In the genomic region with DNA sequence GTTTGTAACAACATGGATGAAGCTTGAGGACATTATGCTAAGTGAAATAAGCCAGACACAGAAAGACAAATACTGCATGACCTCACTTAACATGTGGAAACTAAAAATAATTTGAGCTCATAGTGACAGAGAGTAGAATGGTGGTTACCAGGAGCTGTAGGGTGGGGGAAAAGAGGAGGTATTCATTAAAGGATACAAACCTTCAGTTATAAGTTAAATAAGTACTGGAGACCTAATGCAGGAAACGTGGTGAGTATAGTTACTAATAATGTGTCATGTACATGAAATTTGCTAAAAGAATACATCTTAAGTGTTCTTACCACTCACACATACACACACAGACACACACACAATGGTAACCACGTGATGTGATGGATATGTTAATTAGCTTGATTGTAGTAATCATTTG, we compare ENCODE assay signal across 22 cellular contexts.
DNase-seq lines count a peak whose midpoint lies in the region; ATAC-seq and TF ChIP-seq lines count a peak whose summit lies in the region.
"Had no signal": no experiment of that assay in that cellular context is flagged by ENCODE, and none has a peak within 500 bp of the region (broad histone marks: within the 10 kb centered on the region; RNA-seq: fewer than 3 reads in every experiment).

No MANE protein-coding gene starts in this region.

- peaks cover 6% of the 10 kb centered on the region for H3K27me3 Mint-ChIP-seq in activated T-cell treated with anti-CD3 and anti-CD28 coated beads, Interleukin-2, amount 50 U/mL, for 4 hours (ENCODE audit: low read depth)
- H3K27me3 Mint-ChIP-seq in activated naive CD4-positive, alpha-beta T cell treated with anti-CD3 and anti-CD28 coated beads, Interleukin-2, amount 10 ng/mL, durations not matched to agents 7 days and 5 days = peaks cover 3% of the 10 kb centered on the region

- H3K4me1 Mint-ChIP-seq in activated T-cell treated with anti-CD3 and anti-CD28 coated beads, Interleukin-2, amount 50 U/mL, for 4 hours (ENCODE audit: low read depth) = no peaks in the 10 kb centered on the region
- H3K4me1 Mint-ChIP-seq in activated naive CD4-positive, alpha-beta T cell treated with anti-CD3 and anti-CD28 coated beads, Interleukin-2, amount 10 ng/mL, durations not matched to agents 7 days and 5 days = no peaks in the 10 kb centered on the region
- H3K4me1 Mint-ChIP-seq: activated CD4-positive, alpha-beta T cell treated with anti-CD3 and anti-CD28 coated beads, Interleukin-2, amount 10 ng/mL, durations not matched to agents 24 days and 14 days; H9 had no signal

- intact Hi-C loops in colonic mucosa (cut with DNase I) = no loop called here

- no peak overlapping the region for H3K9ac ChIP-seq in fibroblast of lung (ENCODE audit: insufficient read depth, low read length)
- no peak overlapping the region for H3K9ac ChIP-seq in colonic mucosa (ENCODE audit: low read depth in 2 of 2, low read length in 2 of 2)

- no peak overlapping the region for H3K4me3 Mint-ChIP-seq in activated T-cell treated with anti-CD3 and anti-CD28 coated beads, Interleukin-2, amount 50 U/mL, for 4 hours
- no peak overlapping the region for H3K4me3 Mint-ChIP-seq in activated naive CD4-positive, alpha-beta T cell treated with anti-CD3 and anti-CD28 coated beads, Interleukin-2, amount 10 ng/mL, durations not matched to agents 7 days and 5 days
- H3K4me3 Mint-ChIP-seq: activated CD4-positive, alpha-beta T cell treated with anti-CD3 and anti-CD28 coated beads, Interleukin-2, amount 10 ng/mL, durations not matched to agents 24 days and 14 days; activated T-cell treated with anti-CD3 and anti-CD28 coated beads, Interleukin-2, amount 50 U/mL, for 72 hours; H9 had no signal

- DNase-seq in EL (peak; percentile 69), SJSA1 (ENCODE audit: low read depth in 1 of 2, low spot score in 2 of 2) (peak in 1 of 2 experiments; percentile 50), fibroblast of lung (ENCODE audit: low read depth in 2 of 2) (peak; percentile 66 to 83), osteoblast (ENCODE audit: insufficient read length, low spot score, missing footprints) (no peak), colonic mucosa (no peak)
- DNase-seq in activated T-cell treated with anti-CD3 and anti-CD28 coated beads, Interleukin-2, amount 50 U/mL, for 4 hours = no peak
- DNase-seq in activated naive CD4-positive, alpha-beta T cell treated with anti-CD3 and anti-CD28 coated beads, Interleukin-2, amount 10 ng/mL, durations not matched to agents 7 days and 5 days = no peak
- DNase-seq: activated CD4-positive, alpha-beta T cell treated with anti-CD3 and anti-CD28 coated beads, Interleukin-2, amount 10 ng/mL, durations not matched to agents 24 days and 14 days; activated T-cell treated with anti-CD3 and anti-CD28 coated beads, Interleukin-2, amount 50 U/mL, for 72 hours; adrenal gland; DMS79; dorsolateral prefrontal cortex; H9; mucosa of descending colon; NCI-H187; NCI-H526 treated with DMSO at 0.1 percent for 48 hours; pancreas; Peyer's patch; stimulated activated CD4-positive, alpha-beta T cell treated with anti-CD3 and anti-CD28 coated beads, Interleukin-15, amount 100 ng/mL, for 24 hours; T1000 had no signal

- CTCF ChIA-PET in activated naive CD4-positive, alpha-beta T cell treated with anti-CD3 and anti-CD28 coated beads, Interleukin-2, amount 10 ng/mL, durations not matched to agents 7 days and 5 days (lab: Charles Lee) = interaction anchor here (0.6 kb wide), 1 partner anchor 257 kb away, joined by 3 read pairs; no protein-coding TSS in a partner anchor

- ATAC-seq in activated T-cell treated with anti-CD3 and anti-CD28 coated beads, Interleukin-2, amount 50 U/mL, for 4 hours = no peak
- no peak for ATAC-seq in GM21360 (IDR thresholded peaks at IDR 0.05; ENCODE audit: unreplicated experiment)
- ATAC-seq: activated T-cell treated with anti-CD3 and anti-CD28 coated beads, Interleukin-2, amount 50 U/mL, for 72 hours had no signal

- H3K4me1 ChIP-seq in SJSA1 (replicated peaks) (peaks cover 11% of the 10 kb centered on the region), fibroblast of lung (ENCODE audit: control insufficient read depth, extremely low read depth, insufficient read depth, low read length) (peaks cover 4% of the 10 kb centered on the region), osteoblast (ENCODE audit: insufficient read depth, low read length) (peaks cover 17% of the 10 kb centered on the region), colonic mucosa (no peaks in the 10 kb centered on the region)
- H3K4me1 ChIP-seq: adrenal gland, pancreas, Peyer's patch had no signal

- no peaks in the 10 kb centered on the region for H3K36me3 Mint-ChIP-seq in activated T-cell treated with anti-CD3 and anti-CD28 coated beads, Interleukin-2, amount 50 U/mL, for 4 hours (ENCODE audit: insufficient read depth)
- H3K36me3 Mint-ChIP-seq in activated naive CD4-positive, alpha-beta T cell treated with anti-CD3 and anti-CD28 coated beads, Interleukin-2, amount 10 ng/mL, durations not matched to agents 7 days and 5 days = no peaks in the 10 kb centered on the region

- H3K79me2 ChIP-seq in fibroblast of lung (ENCODE audit: control insufficient read depth, insufficient read depth, low read length) (no peaks in the 10 kb centered on the region), osteoblast (ENCODE audit: insufficient read depth, low read length) (no peaks in the 10 kb centered on the region)

- H2AFZ ChIP-seq in fibroblast of lung (ENCODE audit: low read length) (no peak overlapping the region), osteoblast (ENCODE audit: low read length) (no peak overlapping the region)

- no peak overlapping the region for H3K4me3 ChIP-seq in SJSA1
- no peak overlapping the region for H3K4me3 ChIP-seq in fibroblast of lung (replicated peaks in 1 of 4; ENCODE audit: control extremely low read depth in 1 of 4, insufficient read depth in 1 of 4, low read depth in 3 of 4, low read length in 4 of 4)
- H3K4me3 ChIP-seq in osteoblast (ENCODE audit: insufficient read depth, low read length) = no peak overlapping the region
- H3K4me3 ChIP-seq in colonic mucosa = no peak overlapping the region
- H3K4me3 ChIP-seq: adrenal gland, dorsolateral prefrontal cortex, mucosa of descending colon, pancreas, Peyer's patch had no signal

- no peak overlapping the region for H3K27ac Mint-ChIP-seq in activated naive CD4-positive, alpha-beta T cell treated with anti-CD3 and anti-CD28 coated beads, Interleukin-2, amount 10 ng/mL, durations not matched to agents 7 days and 5 days
- H3K27ac Mint-ChIP-seq: activated CD4-positive, alpha-beta T cell treated with anti-CD3 and anti-CD28 coated beads, Interleukin-2, amount 10 ng/mL, durations not matched to agents 24 days and 14 days; activated T-cell treated with anti-CD3 and anti-CD28 coated beads, Interleukin-2, amount 50 U/mL, for 72 hours; H9 had no signal

- H4K20me1 ChIP-seq in fibroblast of lung (ENCODE audit: control insufficient read depth, extremely low read depth, insufficient read depth, low read length) (no peaks in the 10 kb centered on the region), osteoblast (ENCODE audit: insufficient read depth, low read length) (no peaks in the 10 kb centered on the region)

- H3K9me3 ChIP-seq in SJSA1 (replicated peaks) (no peaks in the 10 kb centered on the region), fibroblast of lung (ENCODE audit: control insufficient read depth, insufficient read depth, low read depth, low read length) (no peaks in the 10 kb centered on the region), osteoblast (ENCODE audit: low read depth, low read length) (no peaks in the 10 kb centered on the region), colonic mucosa (no peaks in the 10 kb centered on the region)
- H3K9me3 ChIP-seq: adrenal gland, mucosa of descending colon, pancreas, Peyer's patch had no signal

- H3K27me3 ChIP-seq in SJSA1 (replicated peaks) (no peaks in the 10 kb centered on the region), fibroblast of lung (ENCODE audit: control insufficient read depth, insufficient read depth, low read length) (no peaks in the 10 kb centered on the region), osteoblast (ENCODE audit: insufficient read depth, low read length) (no peaks in the 10 kb centered on the region), colonic mucosa (no peaks in the 10 kb centered on the region)
- H3K27me3 ChIP-seq: adrenal gland, pancreas, Peyer's patch had no signal

- no peak for TF ChIP-seq CTCF in fibroblast of lung (conservative IDR thresholded peaks at IDR 0.05 in 1 of 2, IDR thresholded peaks at IDR 0.05 in 1 of 2; ENCODE audit: low read depth in 1 of 2, low read length in 2 of 2)
- TF ChIP-seq CTCF in osteoblast (IDR thresholded peaks at IDR 0.05; ENCODE audit: extremely low read depth, low read depth, low read length) = no peak
- TF ChIP-seq CTCF in colonic mucosa (IDR thresholded peaks at IDR 0.05) = no peak

- no peaks in the 10 kb centered on the region for H3K36me3 ChIP-seq in SJSA1
- no peaks in the 10 kb centered on the region for H3K36me3 ChIP-seq in fibroblast of lung (ENCODE audit: control insufficient read depth, insufficient read depth, low read length)
- H3K36me3 ChIP-seq in osteoblast (ENCODE audit: insufficient read depth, low read length) = no peaks in the 10 kb centered on the region
- no peaks in the 10 kb centered on the region for H3K36me3 ChIP-seq in colonic mucosa
- H3K36me3 ChIP-seq: adrenal gland, pancreas, Peyer's patch had no signal

- H3K9me3 Mint-ChIP-seq in activated T-cell treated with anti-CD3 and anti-CD28 coated beads, Interleukin-2, amount 50 U/mL, for 4 hours = peaks cover 6% of the 10 kb centered on the region
- peaks cover 3% of the 10 kb centered on the region for H3K9me3 Mint-ChIP-seq in activated naive CD4-positive, alpha-beta T cell treated with anti-CD3 and anti-CD28 coated beads, Interleukin-2, amount 10 ng/mL, durations not matched to agents 7 days and 5 days

- H3K4me2 ChIP-seq in fibroblast of lung (ENCODE audit: extremely low read depth, insufficient read depth, low read length) (peak overlapping the region; percentile 32), osteoblast (ENCODE audit: insufficient read depth, low read length) (peak overlapping the region; percentile 51)

- H3K27ac ChIP-seq in SJSA1 (peak overlapping the region; percentile 48), fibroblast of lung (ENCODE audit: insufficient read depth, low read length) (peak overlapping the region; percentile 56), osteoblast (ENCODE audit: low read depth, low read length) (peak overlapping the region; percentile 74), colonic mucosa (no peak overlapping the region)
- H3K27ac ChIP-seq: adrenal gland, dorsolateral prefrontal cortex, HL-60, pancreas, Peyer's patch had no signal

Comparison
In these comparisons a context has a peak if more than half of its experiments do, and no peak if none do; other contexts are left out.
1. DNase-seq: peak in EL (single experiment) and fibroblast of lung (2 of 2); none in osteoblast (single experiment), activated T-cell treated with anti-CD3 and anti-CD28 coated beads, Interleukin-2, amount 50 U/mL, for 4 hours (single experiment), activated naive CD4-positive, alpha-beta T cell treated with anti-CD3 and anti-CD28 coated beads, Interleukin-2, amount 10 ng/mL, durations not matched to agents 7 days and 5 days (single experiment) and colonic mucosa (single experiment).